1 cellular context compared by ENCODE assay signal in genomic region chr6:154872605-154873004, GRCh38.
TF ChIP-seq lines count a peak whose summit lies in the region.

No MANE protein-coding gene starts in this region.

TF ChIP-seq in K562, 482 proteins besides CTCF, POLR2A, EP300 and RAD21 (continued from another document):
- TF ChIP-seq REST (CRISPR knock-in tag; IDR thresholded peaks at IDR 0.05; ENCODE audit: low read depth) (no peak), RBM34 (IDR thresholded peaks at IDR 0.05; ENCODE audit: borderline replicate concordance, insufficient read depth, low read length) (no peak), RAD51 (IDR thresholded peaks at IDR 0.05; ENCODE audit: borderline replicate concordance, low read depth) (no peak), ASH1L (IDR thresholded peaks at IDR 0.05; ENCODE audit: borderline replicate concordance, low read depth, partially characterized antibody) (no peak), ZNF431 (CRISPR knock-in tag; IDR thresholded peaks at IDR 0.05) (no peak), ERF (CRISPR knock-in tag; IDR thresholded peaks at IDR 0.05) (no peak), CBX2 (IDR thresholded peaks at IDR 0.05; ENCODE audit: insufficient read depth, low read length, poor library complexity, severe bottlenecking) (no peak)
- TF ChIP-seq, protein P1, sequence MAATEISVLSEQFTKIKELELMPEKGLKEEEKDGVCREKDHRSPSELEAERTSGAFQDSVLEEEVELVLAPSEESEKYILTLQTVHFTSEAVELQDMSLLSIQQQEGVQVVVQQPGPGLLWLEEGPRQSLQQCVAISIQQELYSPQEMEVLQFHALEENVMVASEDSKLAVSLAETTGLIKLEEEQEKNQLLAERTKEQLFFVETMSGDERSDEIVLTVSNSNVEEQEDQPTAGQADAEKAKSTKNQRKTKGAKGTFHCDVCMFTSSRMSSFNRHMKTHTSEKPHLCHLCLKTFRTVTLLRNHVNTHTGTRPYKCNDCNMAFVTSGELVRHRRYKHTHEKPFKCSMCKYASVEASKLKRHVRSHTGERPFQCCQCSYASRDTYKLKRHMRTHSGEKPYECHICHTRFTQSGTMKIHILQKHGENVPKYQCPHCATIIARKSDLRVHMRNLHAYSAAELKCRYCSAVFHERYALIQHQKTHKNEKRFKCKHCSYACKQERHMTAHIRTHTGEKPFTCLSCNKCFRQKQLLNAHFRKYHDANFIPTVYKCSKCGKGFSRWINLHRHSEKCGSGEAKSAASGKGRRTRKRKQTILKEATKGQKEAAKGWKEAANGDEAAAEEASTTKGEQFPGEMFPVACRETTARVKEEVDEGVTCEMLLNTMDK (IDR thresholded peaks at IDR 0.05; ENCODE audit: borderline replicate concordance, insufficient read depth, low read depth, low read length, poor library complexity, severe bottlenecking): no peak
